ENCODE assay signal across 18 cellular contexts in genomic region chr3:183308746-183309145, GRCh38. TPM values are rescaled to one million over a fixed set of nuclear protein-coding genes. Genes with fewer than 3 reads are reported as not detected.
DNase-seq lines count a peak whose midpoint lies in the region; ATAC-seq, FAIRE-seq and TF ChIP-seq lines count a peak whose summit lies in the region.
"Had no signal": no experiment of that assay in that cellular context is flagged by ENCODE, and none has a peak within 500 bp of the region (broad histone marks: within the 10 kb centered on the region; RNA-seq: fewer than 3 reads in every experiment).

No MANE protein-coding gene starts in this region.

- TF ChIP-seq CTCF in left ventricle myocardium inferior (IDR thresholded peaks at IDR 0.05; ENCODE audit: borderline replicate concordance) (no peak), heart right ventricle (IDR thresholded peaks at IDR 0.05) (no peak), astrocyte (IDR thresholded peaks at IDR 0.05; ENCODE audit: insufficient read depth, low read depth, low read length) (no peak), transverse colon (IDR thresholded peaks at IDR 0.05) (no peak)

- peaks cover 4% of the 10 kb centered on the region for H3K36me3 Mint-ChIP-seq in astrocyte (ENCODE audit: low read depth, unreplicated experiment)

- H3K4me1 ChIP-seq in left ventricle myocardium inferior = peaks cover 39% of the 10 kb centered on the region
- H3K4me1 ChIP-seq in heart right ventricle = peaks cover 0 to 48% (median 13%) of the 10 kb centered on the region in 9 donors
- H3K4me1 ChIP-seq in astrocyte (ENCODE audit: insufficient read depth, low read length) = peaks cover 13% of the 10 kb centered on the region
- H3K4me1 ChIP-seq in transverse colon = peaks cover 12 to 42% (median 24%) of the 10 kb centered on the region in 4 donors
- H3K4me1 ChIP-seq: HAP-1 had no signal

- ATAC-seq in heart right ventricle = no peak
- ATAC-seq: Panc1 had no signal

- H4K20me1 ChIP-seq in astrocyte (ENCODE audit: insufficient read depth, low read length) = no peaks in the 10 kb centered on the region

- no peak overlapping the region for H2AFZ ChIP-seq in astrocyte (ENCODE audit: low read depth, low read length)

- H3K9me3 Mint-ChIP-seq in astrocyte (ENCODE audit: unreplicated experiment) = no peaks in the 10 kb centered on the region

- H3K4me3 Mint-ChIP-seq in astrocyte (ENCODE audit: unreplicated experiment) = no peak overlapping the region

- intact Hi-C loops in left ventricle myocardium inferior (cut with micrococcal nuclease) (no loop called here), heart right ventricle (cut with DNase I) (loop anchor here in 1 of 10 donors (10.0 kb wide), 1 partner anchor 54 kb away; the partner anchor contains the start of gene B3GNT5), transverse colon (cut with DNase I; ENCODE audit: low total_unique reads) (no loop called here)

- H3K4me3 ChIP-seq in left ventricle myocardium inferior (no peak overlapping the region), heart right ventricle (no peak overlapping the region), astrocyte (ENCODE audit: insufficient read depth, low read depth, low read length) (no peak overlapping the region), transverse colon (no peak overlapping the region)
- H3K4me3 ChIP-seq: HAP-1 had no signal

- H3K27ac Mint-ChIP-seq in astrocyte (ENCODE audit: unreplicated experiment) = peak overlapping the region; percentile 47

- TF ChIP-seq POLR2A in transverse colon (IDR thresholded peaks at IDR 0.05) = no peak

- H3K9me3 ChIP-seq in left ventricle myocardium inferior (replicated peaks) (no peaks in the 10 kb centered on the region), heart right ventricle (no peaks in the 10 kb centered on the region), astrocyte (ENCODE audit: insufficient read depth, low read depth, low read length) (no peaks in the 10 kb centered on the region), transverse colon (no peaks in the 10 kb centered on the region)
- H3K9me3 ChIP-seq: HAP-1 had no signal

- no peaks in the 10 kb centered on the region for H3K27me3 Mint-ChIP-seq in astrocyte (ENCODE audit: low read depth, unreplicated experiment)

- no peak for DNase-seq in left ventricle myocardium inferior
- DNase-seq in heart right ventricle = no peak
- no peak for DNase-seq in astrocyte (ENCODE audit: low read depth)
- DNase-seq in midbrain (lab: John Stamatoyannopoulos, UW) = peak; percentile 6
- DNase-seq in transverse colon = no peak
- DNase-seq in NCI-H2171 (lab: John Stamatoyannopoulos, UW) = no peak
- no peak for DNase-seq in G401 (ENCODE audit: low spot score)
- DNase-seq in NCI-H2227 (lab: John Stamatoyannopoulos, UW; ENCODE audit: unreplicated experiment) = no peak
- DNase-seq: COR-L47, DMS153, NCI-H1417 treated with DMSO at 0.1 percent for 48 hours, NCI-H2081, NCI-H2227 treated with DMSO at 0.1 percent for 48 hours, NCI-H526 had no signal

- no peak overlapping the region for H3K9ac ChIP-seq in astrocyte (ENCODE audit: low read length)

- WGBS in heart right ventricle, 2 donors = 74 to 76% methylated on average over 5 of the region's 5 CpGs
- WGBS in transverse colon (ENCODE audit: low coverage in 1 of 2), 2 donors = 82 to 88% methylated on average over 5 of the region's 5 CpGs

- FAIRE-seq in astrocyte (lab: Jason Lieb, UNC) = no peak
- FAIRE-seq: GM18507 had no signal

- H3K4me2 ChIP-seq in astrocyte (ENCODE audit: low read length) = no peak overlapping the region

- TF ChIP-seq EP300 in transverse colon (IDR thresholded peaks at IDR 0.05; ENCODE audit: low read depth) = no peak

- no peaks in the 10 kb centered on the region for H3K79me2 ChIP-seq in astrocyte (ENCODE audit: insufficient read depth, low read length)

- H3K36me3 ChIP-seq in left ventricle myocardium inferior (no peaks in the 10 kb centered on the region), heart right ventricle (no peaks in the 10 kb centered on the region), astrocyte (ENCODE audit: insufficient read depth, low read length) (no peaks in the 10 kb centered on the region), transverse colon (no peaks in the 10 kb centered on the region)
- H3K36me3 ChIP-seq: HAP-1 had no signal

- no peaks in the 10 kb centered on the region for H3K27me3 ChIP-seq in left ventricle myocardium inferior (ENCODE audit: low read depth)
- H3K27me3 ChIP-seq in heart right ventricle = no peaks in the 10 kb centered on the region
- H3K27me3 ChIP-seq in astrocyte (ENCODE audit: insufficient read depth, low read length) = no peaks in the 10 kb centered on the region
- no peaks in the 10 kb centered on the region for H3K27me3 ChIP-seq in transverse colon

- H3K4me1 Mint-ChIP-seq in astrocyte (ENCODE audit: low read depth, unreplicated experiment) = peaks cover 21% of the 10 kb centered on the region

- in situ Hi-C loops in transverse colon (cut with MboI; ENCODE audit: low pct_ligation_motif_present in 1 of 4, low pct_unique_long_range_greater_than_20kb in 1 of 4, low sequenced_read_pairs in 3 of 4) (no loop called here), G401 (cut with HindIII; ENCODE audit: low sequenced_read_pairs) (no loop called here)

- H3K27ac ChIP-seq in left ventricle myocardium inferior (replicated peaks) (peak overlapping the region; percentile 64), heart right ventricle (peak overlapping the region in 2 of 10 donors; percentile 13 to 25), astrocyte (ENCODE audit: low read depth, low read length) (no peak overlapping the region), transverse colon (peak overlapping the region; percentile 74 to 86 (median 83))
- H3K27ac ChIP-seq: 22Rv1 had no signal

RNA-seq across cellular contexts. Expression of gene B3GNT5, which starts 55.7 kb away (rescaled TPM):
- total RNA-seq in left ventricle myocardium inferior (2.1 TPM), heart right ventricle (1 to 10 TPM; 2.0 to 9.0 (median 5.8) TPM), astrocyte (15.1 and 15.8 TPM in 2 replicates), transverse colon (10 to 100 TPM in 3 of 4 donors, 1 to 10 TPM in 1; 6.0 to 46.3 (median 39.9) TPM)
- polyA plus RNA-seq in heart right ventricle = 1 to 10 TPM; 1.7 to 2.2 TPM
- not detected in 2 replicates for total RNA-seq in G401 (2014; rRNA removed; shearing (Covaris generic))
